Comparison of ENCODE assay signal across 19 cellular contexts in genomic region chr11:85724750-85725465, GRCh38. TPM values are rescaled to one million over a fixed set of nuclear protein-coding genes. Genes with fewer than 3 reads are reported as not detected.
A peak's percentile ranks its signal among the peaks of the same experiment; 100 is the strongest.
DNase-seq lines count a peak whose midpoint lies in the region; ATAC-seq and TF ChIP-seq lines count a peak whose summit lies in the region.
"Had no signal": no experiment of that assay in that cellular context is flagged by ENCODE, and none has a peak within 500 bp of the region (broad histone marks: within the 10 kb centered on the region; RNA-seq: fewer than 3 reads in every experiment).

No MANE protein-coding gene starts in this region.

- no peaks in the 10 kb centered on the region for H3K36me3 ChIP-seq in right atrium auricular region
- H3K36me3 ChIP-seq in RWPE2 (ENCODE audit: low read depth) = no peaks in the 10 kb centered on the region

- H3K4me3 Mint-ChIP-seq in stimulated activated memory B cell treated with anti-CD40 and anti-IgM and Interleukin-4, amounts not matched to agents 10 μg/mL and 1 μg/mL and 100 μg/mL, for 72 hours = no peak overlapping the region
- H3K4me3 Mint-ChIP-seq: GM23338 had no signal

- H3K9me3 ChIP-seq in right atrium auricular region = no peaks in the 10 kb centered on the region
- H3K9me3 ChIP-seq in RWPE2 (ENCODE audit: severe bottlenecking) = no peaks in the 10 kb centered on the region
- H3K9me3 ChIP-seq: BLaER1 treated with 17β-estradiol and CSF1 and Interleukin-3, amounts not matched to agents 10 nM and 100 nM had no signal

- H3K27me3 ChIP-seq in right atrium auricular region = no peaks in the 10 kb centered on the region
- H3K27me3 ChIP-seq in RWPE2 (ENCODE audit: insufficient read depth, poor library complexity, severe bottlenecking) = no peaks in the 10 kb centered on the region
- H3K27me3 ChIP-seq: BLaER1 treated with 17β-estradiol and CSF1 and Interleukin-3, amounts not matched to agents 10 nM and 100 nM had no signal

- H3K4me3 ChIP-seq in right atrium auricular region (no peak overlapping the region), RWPE2 (ENCODE audit: severe bottlenecking) (no peak overlapping the region)
- H3K4me3 ChIP-seq: BLaER1 treated with 17β-estradiol and CSF1 and Interleukin-3, amounts not matched to agents 10 nM and 100 nM; GM12878; GM23338 had no signal

- H3K4me1 Mint-ChIP-seq in stimulated activated memory B cell treated with anti-CD40 and anti-IgM and Interleukin-4, amounts not matched to agents 10 μg/mL and 1 μg/mL and 100 μg/mL, for 72 hours = no peaks in the 10 kb centered on the region

- ATAC-seq in Right ventricle myocardium inferior (peak; percentile 13), RWPE2 (ENCODE audit: low read depth) (no peak), left cardiac atrium (peak; percentile 61 to 69), sciatic nerve (peak; percentile 28), GM21737 (IDR thresholded peaks at IDR 0.05; ENCODE audit: unreplicated experiment) (no peak), GM18870 (IDR thresholded peaks at IDR 0.05; ENCODE audit: unreplicated experiment) (no peak)
- no peak for ATAC-seq in stimulated activated memory B cell treated with anti-CD40 and anti-IgM and Interleukin-4, amounts not matched to agents 10 μg/mL and 1 μg/mL and 100 μg/mL, for 72 hours
- ATAC-seq: GM12878, GM23338 had no signal

- intact Hi-C loops in Right ventricle myocardium inferior (cut with DNase I) (no loop called here), left cardiac atrium (cut with DNase I) (no loop called here), sciatic nerve (cut with DNase I) (no loop called here)

- peak overlapping the region in 1 of 2 donors; percentile 45 for H3K27ac ChIP-seq in right atrium auricular region
- H3K27ac ChIP-seq in RWPE2 (ENCODE audit: poor library complexity, severe bottlenecking) = peak overlapping the region; percentile 87
- H3K27ac ChIP-seq: BLaER1 treated with 17β-estradiol and CSF1 and Interleukin-3, amounts not matched to agents 10 nM and 100 nM had no signal

- H3K9me3 Mint-ChIP-seq in stimulated activated memory B cell treated with anti-CD40 and anti-IgM and Interleukin-4, amounts not matched to agents 10 μg/mL and 1 μg/mL and 100 μg/mL, for 72 hours = no peaks in the 10 kb centered on the region
- H3K9me3 Mint-ChIP-seq: CD8-positive, alpha-beta memory T cell; GM23338 had no signal

- H3K27me3 Mint-ChIP-seq in stimulated activated memory B cell treated with anti-CD40 and anti-IgM and Interleukin-4, amounts not matched to agents 10 μg/mL and 1 μg/mL and 100 μg/mL, for 72 hours = peaks cover 14% of the 10 kb centered on the region
- H3K27me3 Mint-ChIP-seq: CD8-positive, alpha-beta memory T cell had no signal

- no peak for TF ChIP-seq CTCF in right atrium auricular region (IDR thresholded peaks at IDR 0.05)
- TF ChIP-seq CTCF in RWPE2 (IDR thresholded peaks at IDR 0.05; ENCODE audit: poor library complexity, severe bottlenecking) = no peak

- H3K4me1 ChIP-seq in right atrium auricular region = peaks cover 0 to 8% of the 10 kb centered on the region in 2 donors
- peaks cover 17% of the 10 kb centered on the region for H3K4me1 ChIP-seq in RWPE2 (ENCODE audit: insufficient read depth, poor library complexity, severe bottlenecking)
- H3K4me1 ChIP-seq: BLaER1 treated with 17β-estradiol and CSF1 and Interleukin-3, amounts not matched to agents 10 nM and 100 nM had no signal

- no peaks in the 10 kb centered on the region for H3K36me3 Mint-ChIP-seq in stimulated activated memory B cell treated with anti-CD40 and anti-IgM and Interleukin-4, amounts not matched to agents 10 μg/mL and 1 μg/mL and 100 μg/mL, for 72 hours

- H3K27ac Mint-ChIP-seq in stimulated activated memory B cell treated with anti-CD40 and anti-IgM and Interleukin-4, amounts not matched to agents 10 μg/mL and 1 μg/mL and 100 μg/mL, for 72 hours = no peak overlapping the region
- H3K27ac Mint-ChIP-seq: GM23338 had no signal

- no peak for DNase-seq in Right ventricle myocardium inferior (ENCODE audit: missing footprints)
- no peak for DNase-seq in right atrium auricular region (ENCODE audit: low spot score)
- no peak for DNase-seq in RWPE2 (ENCODE audit: low spot score)
- no peak for DNase-seq in left cardiac atrium
- DNase-seq in sciatic nerve (ENCODE audit: low spot score) = no peak
- DNase-seq: CD8-positive, alpha-beta memory T cell; GDM1; KG1; NCI-H1092 treated with DMSO at 0.1 percent for 48 hours; NCI-H2081 treated with DMSO at 0.1 percent for 48 hours; NCI-H510A; NCI-H774; SIG-M5 had no signal

RNA-seq across cellular contexts. Expression of gene CCDC89, which starts 38.9 kb away (rescaled TPM):
- total RNA-seq in Right ventricle myocardium inferior = 0.22 TPM
- total RNA-seq in right atrium auricular region = 1 to 10 TPM in 1 of 2 donors, under 1 TPM in 1; 0.24 to 1.1 TPM
- 1 to 10 TPM in 1 of 2 donors, under 1 TPM in 1; 0.39 to 1.0 TPM for total RNA-seq in left cardiac atrium
- 1.2 TPM for total RNA-seq in sciatic nerve
- total RNA-seq: GM12878 had no signal

RNA-seq across cellular contexts. Expression of gene CREBZF, which starts 60.0 kb away (rescaled TPM):
- total RNA-seq in Right ventricle myocardium inferior = 12.5 TPM
- total RNA-seq in right atrium auricular region = 10 to 100 TPM; 11.6 to 13.6 TPM
- 10 to 100 TPM; 13.8 to 17.1 TPM for total RNA-seq in left cardiac atrium
- total RNA-seq in sciatic nerve = 57.8 TPM

Comparison
In these comparisons a context has a peak if more than half of its experiments do, and no peak if none do; other contexts are left out.
1. ATAC-seq: peak in Right ventricle myocardium inferior (single experiment), left cardiac atrium (2 of 2) and sciatic nerve (single experiment); none in RWPE2 (single experiment), GM21737 (single experiment), stimulated activated memory B cell treated with anti-CD40 and anti-IgM and Interleukin-4, amounts not matched to agents 10 μg/mL and 1 μg/mL and 100 μg/mL, for 72 hours (single experiment) and GM18870 (single experiment).